1 cellular context compared by ENCODE assay signal in the genomic region with DNA sequence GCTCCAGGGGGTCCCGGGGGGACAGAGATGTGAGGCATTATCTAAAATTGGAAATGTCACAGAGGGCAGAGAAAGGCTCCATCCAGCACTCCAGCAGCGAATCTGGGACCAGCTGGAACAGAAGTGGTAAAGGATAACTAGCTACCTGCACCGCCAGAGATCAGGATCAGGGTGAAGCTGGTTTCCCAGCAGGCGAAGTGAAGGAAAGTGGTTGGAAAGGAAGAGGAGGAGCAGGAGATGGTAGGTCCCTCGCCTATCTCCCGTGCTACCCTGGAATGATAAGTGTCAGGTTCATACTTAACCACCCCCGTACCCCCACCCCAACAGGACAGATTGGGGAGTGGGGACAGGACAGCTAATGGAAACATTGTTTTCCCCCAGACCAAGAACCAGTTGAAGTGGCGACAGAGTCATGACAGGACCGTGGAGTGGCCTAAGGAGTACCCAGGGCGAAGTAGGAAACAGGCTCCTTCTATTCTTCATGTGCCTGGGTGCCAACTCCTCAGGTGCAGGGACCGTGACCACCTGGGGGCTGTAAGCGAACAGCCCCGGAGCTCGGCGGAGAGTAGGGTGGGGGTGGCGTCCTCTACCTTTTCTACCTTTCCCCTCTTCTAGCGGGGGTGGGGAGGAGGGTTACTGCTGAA.
A peak's percentile ranks its signal among the peaks of the same experiment; 100 is the strongest.
TF ChIP-seq lines count a peak whose summit lies in the region.

No MANE protein-coding gene starts in this region.

TF ChIP-seq in GM12878, 131 proteins besides CTCF, POLR2A, EP300 and RAD21:
- TF ChIP-seq PAX5 (IDR thresholded peaks at IDR 0.05; ENCODE audit: borderline replicate concordance, low read depth, low read length) (peak; percentile 98), RBBP5 (conservative IDR thresholded peaks at IDR 0.05) (no peak), EGR1 (IDR thresholded peaks at IDR 0.05; ENCODE audit: borderline replicate concordance in 1 of 2, low read depth in 2 of 2, low read length in 2 of 2) (0 out of 3 replicates have a peak, but pooled peaks of 1 of the 2 experiments have one; percentile 1), IKZF1 (conservative IDR thresholded peaks at IDR 0.05) (0 out of 2 replicates have a peak, but pooled peaks have one; percentile 4), BHLHE40 (IDR thresholded peaks at IDR 0.05; ENCODE audit: borderline replicate concordance in 1 of 2, low read depth in 2 of 2, low read length in 1 of 2) (no peak), SUZ12 (IDR thresholded peaks at IDR 0.05; ENCODE audit: unreplicated experiment) (no peak), CBFB (IDR thresholded peaks at IDR 0.05; ENCODE audit: low read depth) (no peak), GATAD2B (conservative IDR thresholded peaks at IDR 0.05; ENCODE audit: low read depth) (no peak), NRF1 (conservative IDR thresholded peaks at IDR 0.05; ENCODE audit: low read depth, low read length) (no peak)
- TF ChIP-seq, protein P1, sequence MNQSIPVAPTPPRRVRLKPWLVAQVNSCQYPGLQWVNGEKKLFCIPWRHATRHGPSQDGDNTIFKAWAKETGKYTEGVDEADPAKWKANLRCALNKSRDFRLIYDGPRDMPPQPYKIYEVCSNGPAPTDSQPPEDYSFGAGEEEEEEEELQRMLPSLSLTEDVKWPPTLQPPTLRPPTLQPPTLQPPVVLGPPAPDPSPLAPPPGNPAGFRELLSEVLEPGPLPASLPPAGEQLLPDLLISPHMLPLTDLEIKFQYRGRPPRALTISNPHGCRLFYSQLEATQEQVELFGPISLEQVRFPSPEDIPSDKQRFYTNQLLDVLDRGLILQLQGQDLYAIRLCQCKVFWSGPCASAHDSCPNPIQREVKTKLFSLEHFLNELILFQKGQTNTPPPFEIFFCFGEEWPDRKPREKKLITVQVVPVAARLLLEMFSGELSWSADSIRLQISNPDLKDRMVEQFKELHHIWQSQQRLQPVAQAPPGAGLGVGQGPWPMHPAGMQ (IDR thresholded peaks at IDR 0.05; ENCODE audit: borderline replicate concordance) = no peak
TF ChIP-seq in GM12878: peak in this region for 3.
